28 cellular contexts compared by ENCODE assay signal in the genomic region with DNA sequence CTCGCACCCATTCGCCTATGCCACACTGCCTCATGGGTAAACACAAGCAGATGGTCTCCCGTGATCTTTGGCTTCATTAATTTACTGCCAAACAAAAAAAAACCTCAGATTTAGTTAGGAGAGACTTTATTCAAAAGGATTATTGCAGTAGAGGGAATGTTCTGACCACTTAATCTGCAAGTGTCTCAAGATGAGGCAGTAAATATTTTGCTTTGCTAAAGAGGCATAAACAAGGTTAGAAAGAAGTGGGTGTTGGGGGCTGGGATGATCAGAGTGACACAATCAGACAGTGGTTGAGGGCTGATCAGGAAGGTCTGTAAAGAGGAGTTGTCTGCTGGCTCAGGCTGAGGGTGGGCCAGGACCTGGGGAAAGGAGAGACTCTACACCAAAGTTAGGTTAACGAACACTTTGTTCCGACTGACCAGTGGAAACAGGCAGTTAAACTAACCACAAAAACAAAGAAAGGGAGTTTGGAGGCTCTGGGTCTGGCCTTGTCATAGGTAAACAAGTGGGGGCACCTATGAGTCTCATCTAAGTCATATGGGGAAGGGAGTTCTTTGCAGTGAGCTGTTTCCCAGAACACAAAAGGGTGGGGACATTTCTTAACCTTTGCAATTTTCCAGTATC. TPM values are rescaled to one million over a fixed set of nuclear protein-coding genes. Genes with fewer than 3 reads are reported as not detected.
A peak's percentile ranks its signal among the peaks of the same experiment; 100 is the strongest.
DNase-seq lines count a peak whose midpoint lies in the region; ATAC-seq and TF ChIP-seq lines count a peak whose summit lies in the region.
"Had no signal": no experiment of that assay in that cellular context is flagged by ENCODE, and none has a peak within 500 bp of the region (broad histone marks: within the 10 kb centered on the region; RNA-seq: fewer than 3 reads in every experiment).

No MANE protein-coding gene starts in this region.

- H3K4me3 Mint-ChIP-seq in MCF 10A (ENCODE audit: unreplicated experiment) (no peak overlapping the region), immature natural killer cell (no peak overlapping the region)
- H3K4me3 Mint-ChIP-seq: activated CD8-positive, alpha-beta T cell treated with anti-CD3 and anti-CD28 coated beads, Interleukin-2, amount 10 ng/mL, durations not matched to agents 7 days and 5 days; dendritic cell treated with granulocyte-macrophage colony-stimulating factor and Interleukin-4, amounts not matched to agents 40 ng/mL and 50 ng/mL, for 4 days; stimulated activated naive CD8-positive, alpha-beta T cell treated with anti-CD3 and anti-CD28 coated beads, Interleukin-15, Interleukin-2, amounts not matched to agents 100 ng/mL and 50 ng/mL, for 24 hours; T-cell had no signal

- H3K9me3 Mint-ChIP-seq in MCF 10A (ENCODE audit: unreplicated experiment) (no peaks in the 10 kb centered on the region), immature natural killer cell (no peaks in the 10 kb centered on the region)
- H3K9me3 Mint-ChIP-seq: dendritic cell treated with granulocyte-macrophage colony-stimulating factor and Interleukin-4, amounts not matched to agents 40 ng/mL and 50 ng/mL, for 4 days; stimulated activated naive CD8-positive, alpha-beta T cell treated with anti-CD3 and anti-CD28 coated beads, Interleukin-15, Interleukin-2, amounts not matched to agents 100 ng/mL and 50 ng/mL, for 24 hours; T-cell had no signal

- no peaks in the 10 kb centered on the region for H3K27me3 Mint-ChIP-seq in MCF 10A (ENCODE audit: insufficient read depth, unreplicated experiment)
- H3K27me3 Mint-ChIP-seq in immature natural killer cell (ENCODE audit: low read depth in 3 of 3) = peaks cover 1 to 15% (median 4%) of the 10 kb centered on the region in 3 donors
- H3K27me3 Mint-ChIP-seq: dendritic cell treated with granulocyte-macrophage colony-stimulating factor and Interleukin-4, amounts not matched to agents 40 ng/mL and 50 ng/mL, for 4 days had no signal

- H3K36me3 ChIP-seq in breast epithelium = no peaks in the 10 kb centered on the region
- H3K36me3 ChIP-seq in lower lobe of right lung = no peaks in the 10 kb centered on the region
- no peaks in the 10 kb centered on the region for H3K36me3 ChIP-seq in upper lobe of right lung
- H3K36me3 ChIP-seq: adrenal gland, MG63, SJCRH30 had no signal

- ATAC-seq in esophagus mucosa = peak; percentile 66
- ATAC-seq in lower lobe of right lung = no peak
- ATAC-seq in upper lobe of right lung = no peak
- ATAC-seq in HG03460 (IDR thresholded peaks at IDR 0.05; ENCODE audit: unreplicated experiment) = no peak
- ATAC-seq: activated CD8-positive, alpha-beta T cell treated with anti-CD3 and anti-CD28 coated beads, Interleukin-2, amount 10 ng/mL, durations not matched to agents 7 days and 5 days; GM12878; T-cell had no signal

- TF ChIP-seq CTCF in MCF 10A (IDR thresholded peaks at IDR 0.05; ENCODE audit: unreplicated experiment) (no peak), breast epithelium (IDR thresholded peaks at IDR 0.05) (no peak), lower lobe of right lung (IDR thresholded peaks at IDR 0.05) (no peak), upper lobe of right lung (IDR thresholded peaks at IDR 0.05) (no peak)

- no TSS peak for BruUV-seq in MCF 10A (replicated peaks; lab: Mats Ljungman, UMichigan)

- H3K4me1 Mint-ChIP-seq in MCF 10A (ENCODE audit: insufficient read depth, unreplicated experiment) = peaks cover 35% of the 10 kb centered on the region
- no peaks in the 10 kb centered on the region for H3K4me1 Mint-ChIP-seq in immature natural killer cell

- H3K4me3 ChIP-seq in breast epithelium = no peak overlapping the region
- H3K4me3 ChIP-seq in lower lobe of right lung = no peak overlapping the region
- H3K4me3 ChIP-seq in upper lobe of right lung = no peak overlapping the region
- H3K4me3 ChIP-seq: adrenal gland, GM12878, lung, MG63, SJCRH30 had no signal

- H3K9me3 ChIP-seq in breast epithelium = no peaks in the 10 kb centered on the region
- no peaks in the 10 kb centered on the region for H3K9me3 ChIP-seq in lower lobe of right lung
- no peaks in the 10 kb centered on the region for H3K9me3 ChIP-seq in upper lobe of right lung
- H3K9me3 ChIP-seq: adrenal gland, Caco-2, MG63, SJCRH30 had no signal

- TF ChIP-seq POLR2A in breast epithelium (IDR thresholded peaks at IDR 0.05) = no peak

- POLR2A ChIA-PET in MCF 10A (lab: Yijun Ruan, JAX) = interaction anchor here (1.4 kb wide), 1 partner anchor 9 kb away, joined by 5 read pairs; no protein-coding TSS in a partner anchor

- H3K36me3 Mint-ChIP-seq in MCF 10A (ENCODE audit: insufficient read depth, unreplicated experiment) (no peaks in the 10 kb centered on the region), immature natural killer cell (no peaks in the 10 kb centered on the region)
- H3K36me3 Mint-ChIP-seq: T-cell had no signal

- H3K27ac ChIP-seq in breast epithelium = no peak overlapping the region
- H3K27ac ChIP-seq in lower lobe of right lung = peak overlapping the region; percentile 73
- peak overlapping the region; percentile 79 for H3K27ac ChIP-seq in upper lobe of right lung
- H3K27ac ChIP-seq: adrenal gland, HL-60, SJCRH30 had no signal

- no peaks in the 10 kb centered on the region for H3K27me3 ChIP-seq in breast epithelium
- H3K27me3 ChIP-seq in lower lobe of right lung (ENCODE audit: low read depth) = no peaks in the 10 kb centered on the region
- H3K27me3 ChIP-seq in upper lobe of right lung = no peaks in the 10 kb centered on the region
- H3K27me3 ChIP-seq: adrenal gland, MG63, SJCRH30 had no signal

- CTCF ChIA-PET in MCF 10A (lab: Yijun Ruan, JAX) = interaction anchor here (0.9 kb wide), 1 partner anchor 12 kb away, joined by 3 read pairs; no protein-coding TSS in a partner anchor

- DNase-seq in MCF 10A (ENCODE audit: unreplicated experiment) = peak; percentile 70
- DNase-seq in breast epithelium (ENCODE audit: low spot score in 2 of 2) = no peak
- no peak for DNase-seq in lower lobe of right lung
- DNase-seq in upper lobe of right lung = no peak
- DNase-seq in immature natural killer cell = no peak
- no peak for DNase-seq in medulla oblongata (ENCODE audit: extremely low spot score)
- DNase-seq: activated CD4-positive, CD25-positive, alpha-beta regulatory T cell treated with anti-CD3 and anti-CD28 coated beads, Interleukin-2, amount 50 U/mL, for 72 hours; activated CD8-positive, alpha-beta T cell treated with anti-CD3 and anti-CD28 coated beads, Interleukin-2, amount 10 ng/mL, durations not matched to agents 7 days and 5 days; activated naive CD4-positive, alpha-beta T cell; adrenal gland; Caco-2; DMS79 treated with DMSO at 0.1 percent for 48 hours; hypothalamus; NCI-H1417 treated with DMSO at 0.1 percent for 48 hours; NCI-H526 treated with DMSO at 0.1 percent for 48 hours; SJCRH30; stimulated activated CD4-positive, alpha-beta T cell treated with anti-CD3 and anti-CD28 coated beads, Interleukin-4, amount 100 ng/mL, for 24 hours; T-cell; trophoblast cell had no signal

- H3K27ac Mint-ChIP-seq in MCF 10A (ENCODE audit: low read depth, unreplicated experiment) (peak overlapping the region; percentile 98), immature natural killer cell (no peak overlapping the region)
- H3K27ac Mint-ChIP-seq: activated CD8-positive, alpha-beta T cell treated with anti-CD3 and anti-CD28 coated beads, Interleukin-2, amount 10 ng/mL, durations not matched to agents 7 days and 5 days; dendritic cell treated with granulocyte-macrophage colony-stimulating factor and Interleukin-4, amounts not matched to agents 40 ng/mL and 50 ng/mL, for 4 days; stimulated activated naive CD8-positive, alpha-beta T cell treated with anti-CD3 and anti-CD28 coated beads, Interleukin-15, Interleukin-2, amounts not matched to agents 100 ng/mL and 50 ng/mL, for 24 hours; T-cell had no signal

- H3K4me1 ChIP-seq in breast epithelium (no peaks in the 10 kb centered on the region), lower lobe of right lung (peaks cover 38% of the 10 kb centered on the region), upper lobe of right lung (peaks cover 50% of the 10 kb centered on the region)
- H3K4me1 ChIP-seq: adrenal gland, SJCRH30 had no signal

- intact Hi-C loops in MCF 10A (cut with micrococcal nuclease) (no loop called here), breast epithelium (cut with DNase I; ENCODE audit: low total_unique reads) (no loop called here), lower lobe of right lung (cut with DNase I) (no loop called here), upper lobe of right lung (cut with DNase I) (no loop called here)

RNA-seq across cellular contexts. Expression of a gene that starts 28.5 kb away (rescaled TPM):
- total RNA-seq in MCF 10A (2022) (0.93 and 2.1 TPM in 2 replicates), breast epithelium (1 to 10 TPM in 2 of 3 donors, not detected in 1; 4.5 to 8.8 TPM), esophagus mucosa (1.7 TPM), lower lobe of right lung (2.9 TPM), upper lobe of right lung (3.1 TPM)
- not detected for polyA plus RNA-seq in immature natural killer cell
- total RNA-seq: activated CD8-positive, alpha-beta T cell treated with anti-CD3 and anti-CD28 coated beads, Interleukin-2, amount 10 ng/mL, durations not matched to agents 7 days and 5 days; adrenal gland; cardiac septum; GM12878; SJCRH30; T-cell had no signal
- polyA plus RNA-seq: GM12878 had no signal

RNA-seq across cellular contexts. Expression of a gene that starts 52.3 kb away (rescaled TPM):
- 7.8 and 8.4 TPM in 2 replicates for total RNA-seq in MCF 10A (2022)
- total RNA-seq in breast epithelium = 10 to 100 TPM in 1 of 3 donors, 1 to 10 TPM in 1, under 1 TPM in 1; 0.16 to 11.7 (median 6.9) TPM
- total RNA-seq in esophagus mucosa = 14.5 TPM
- 8.4 TPM for total RNA-seq in lower lobe of right lung
- 6.5 TPM for total RNA-seq in upper lobe of right lung
- polyA plus RNA-seq in immature natural killer cell = 1 to 10 TPM in 2 of 3 donors, under 1 TPM in 1; 0.13 to 2.1 (median 2.0) TPM

Comparison
In these comparisons a context has a peak if more than half of its experiments do, and no peak if none do; other contexts are left out.
1. H3K27ac ChIP-seq: peak in lower lobe of right lung (single experiment) and upper lobe of right lung (single experiment); none in breast epithelium (0 of 2).